29 cellular contexts compared by ENCODE assay signal in the genomic region with DNA sequence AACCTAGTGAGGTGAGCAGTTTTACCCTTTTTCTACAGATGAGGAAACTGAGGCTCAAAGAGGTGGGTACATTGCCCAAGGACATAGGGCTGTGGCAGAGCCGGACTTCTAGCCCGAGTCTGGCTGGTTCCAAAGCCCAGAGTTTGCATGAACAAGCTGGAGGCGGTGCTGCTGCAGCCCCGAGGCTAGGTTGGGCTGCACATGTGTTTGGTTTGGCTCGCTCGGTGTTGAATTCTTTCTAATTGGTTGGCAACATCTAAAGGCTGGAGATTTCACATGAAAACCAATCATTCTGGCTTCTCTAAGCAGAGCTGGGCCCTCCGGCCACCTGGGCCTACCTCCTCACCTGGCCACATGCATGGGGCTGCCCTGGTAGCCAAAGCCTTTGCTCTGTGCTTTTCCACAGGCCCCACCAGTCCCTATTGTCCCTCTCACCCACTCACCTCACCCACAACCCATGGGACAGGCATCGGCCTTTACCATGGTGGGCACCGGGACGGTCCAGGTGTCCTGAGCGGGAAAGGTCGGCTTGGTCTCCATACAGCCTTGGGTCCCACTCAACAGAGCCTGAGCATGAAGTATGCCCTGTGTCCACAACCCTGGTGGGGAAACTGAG.
"Had no signal": no experiment of that assay in that cellular context is flagged by ENCODE, and none has a peak within 500 bp of the region (broad histone marks: within the 10 kb centered on the region; RNA-seq: fewer than 3 reads in every experiment).

No MANE protein-coding gene starts in this region.

- H3K27ac ChIP-seq: ascending aorta, KMS-11, Peyer's patch, RWPE1, SJSA1 had no signal

- H3K4me1 Mint-ChIP-seq: activated CD4-positive, alpha-beta T cell treated with anti-CD3 and anti-CD28 coated beads, Interleukin-2, amount 10 ng/mL, durations not matched to agents 7 days and 5 days had no signal

- H3K36me3 Mint-ChIP-seq: activated CD4-positive, alpha-beta memory T cell treated with anti-CD3 and anti-CD28 coated beads for 36 hours; activated naive CD4-positive, alpha-beta T cell treated with anti-CD3 and anti-CD28 coated beads, Interleukin-2, amount 50 U/mL, for 72 hours; brain had no signal

- H3K36me3 ChIP-seq: ascending aorta, Peyer's patch, SJSA1 had no signal

- H3K4me3 ChIP-seq: ascending aorta, Peyer's patch, SJSA1 had no signal

- H3K27ac Mint-ChIP-seq: activated B cell treated with CpG ODN at 0.5 μM for 24 hours; activated CD4-positive, alpha-beta memory T cell treated with anti-CD3 and anti-CD28 coated beads for 36 hours; activated CD4-positive, alpha-beta T cell treated with anti-CD3 and anti-CD28 coated beads, Interleukin-2, amount 10 ng/mL, durations not matched to agents 7 days and 5 days; activated naive CD4-positive, alpha-beta T cell treated with anti-CD3 and anti-CD28 coated beads, Interleukin-2, amount 50 U/mL, for 72 hours; activated naive CD8-positive, alpha-beta T cell treated with anti-CD3 and anti-CD28 coated beads, Interleukin-2, amount 50 U/mL, for 24 hours; T-helper 2 cell treated with Interferon-gamma antibody and Interleukin-4, amounts not matched to agents 5 μg/mL and 100 μg/mL, for 36 hours had no signal

- DNase-seq: activated B cell treated with CpG ODN at 0.5 μM for 24 hours; activated CD4-positive, alpha-beta memory T cell treated with anti-CD3 and anti-CD28 coated beads for 36 hours; activated CD4-positive, alpha-beta T cell treated with anti-CD3 and anti-CD28 coated beads for 1 hour; activated CD4-positive, alpha-beta T cell treated with anti-CD3 and anti-CD28 coated beads, Interleukin-2, amount 10 ng/mL, durations not matched to agents 7 days and 5 days; activated CD8-positive, alpha-beta memory T cell treated with anti-CD3 and anti-CD28 coated beads for 24 hours; activated effector memory CD4-positive, alpha-beta T cell treated with anti-CD3 and anti-CD28 coated beads, Interleukin-2, amount 50 U/mL, for 16 hours; activated naive CD4-positive, alpha-beta T cell treated with Interleukin-2 at 50 U/mL for 16 hours; activated naive CD8-positive, alpha-beta T cell treated with anti-CD3 and anti-CD28 coated beads, Interleukin-2, amount 50 U/mL, for 24 hours; activated T-cell treated with anti-CD3 and anti-CD28 coated beads, Interleukin-2, amount 50 U/mL, for 4 hours; amniotic stem cell; MM.1S; NCI-H1105; NCI-H1436; NCI-H1694 treated with DMSO at 0.1 percent for 48 hours; NCI-H2081 treated with DMSO at 0.1 percent for 48 hours; NCI-H446; NCI-H524; Peyer's patch; SHP77; SW 1271 had no signal

- H3K9me3 Mint-ChIP-seq: activated B cell treated with CpG ODN at 0.5 μM for 24 hours; activated CD4-positive, alpha-beta memory T cell treated with anti-CD3 and anti-CD28 coated beads for 36 hours; activated CD4-positive, alpha-beta T cell treated with anti-CD3 and anti-CD28 coated beads, Interleukin-2, amount 10 ng/mL, durations not matched to agents 7 days and 5 days; activated naive CD4-positive, alpha-beta T cell treated with anti-CD3 and anti-CD28 coated beads, Interleukin-2, amount 50 U/mL, for 72 hours; activated naive CD8-positive, alpha-beta T cell treated with anti-CD3 and anti-CD28 coated beads, Interleukin-2, amount 50 U/mL, for 24 hours; activated T-cell treated with anti-CD3 and anti-CD28 coated beads, Interleukin-2, amount 50 U/mL, for 4 hours; T-helper 2 cell treated with Interferon-gamma antibody and Interleukin-4, amounts not matched to agents 5 μg/mL and 100 μg/mL, for 36 hours had no signal

- H3K4me3 Mint-ChIP-seq: activated B cell treated with CpG ODN at 0.5 μM for 24 hours; activated CD4-positive, alpha-beta memory T cell treated with anti-CD3 and anti-CD28 coated beads for 36 hours; activated CD4-positive, alpha-beta T cell treated with anti-CD3 and anti-CD28 coated beads, Interleukin-2, amount 10 ng/mL, durations not matched to agents 7 days and 5 days; activated naive CD8-positive, alpha-beta T cell treated with anti-CD3 and anti-CD28 coated beads, Interleukin-2, amount 50 U/mL, for 24 hours; activated T-cell treated with anti-CD3 and anti-CD28 coated beads, Interleukin-2, amount 50 U/mL, for 4 hours; brain; T-helper 2 cell treated with Interferon-gamma antibody and Interleukin-4, amounts not matched to agents 5 μg/mL and 100 μg/mL, for 36 hours had no signal

- H3K27me3 ChIP-seq: ascending aorta, Peyer's patch, SJSA1 had no signal

- ATAC-seq: activated naive CD4-positive, alpha-beta T cell treated with anti-CD3 and anti-CD28 coated beads, Interleukin-2, amount 50 U/mL, for 72 hours; activated naive CD8-positive, alpha-beta T cell treated with anti-CD3 and anti-CD28 coated beads, Interleukin-2, amount 50 U/mL, for 24 hours; activated T-cell treated with anti-CD3 and anti-CD28 coated beads, Interleukin-2, amount 50 U/mL, for 4 hours; HepG2; SK-N-SH treated with all-trans-retinoic acid at 6 μM for 48 hours had no signal

- H3K9me3 ChIP-seq: ascending aorta, Peyer's patch, SJSA1 had no signal
